In the genomic region with DNA sequence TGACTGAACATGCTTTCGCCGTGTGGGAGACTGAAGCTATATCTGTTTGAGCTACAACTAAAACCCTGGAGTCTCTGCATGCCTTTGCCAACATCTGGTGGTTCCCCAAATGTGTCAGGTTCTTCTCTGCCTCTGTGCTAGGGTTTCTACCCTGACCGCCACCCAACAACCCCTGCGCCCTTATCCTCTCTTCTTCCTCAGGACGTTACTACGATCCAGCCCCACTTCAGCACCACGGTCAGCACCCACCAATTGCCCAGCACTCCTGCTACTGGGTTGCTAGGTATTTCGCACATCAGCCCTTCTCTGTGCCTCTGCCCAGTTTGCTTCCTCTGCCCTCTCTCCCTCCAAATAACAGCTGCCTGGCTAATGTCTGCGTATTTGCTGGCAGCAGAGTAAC, we compare ENCODE assay signal across 10 cellular contexts.
DNase-seq lines count a peak whose midpoint lies in the region; ATAC-seq lines count a peak whose summit lies in the region.
"Had no signal": no experiment of that assay in that cellular context is flagged by ENCODE, and none has a peak within 500 bp of the region (broad histone marks: within the 10 kb centered on the region; RNA-seq: fewer than 3 reads in every experiment).

No MANE protein-coding gene starts in this region.

- in situ Hi-C loops in KBM-7 (cut with MboI; ENCODE audit: low pct_unique_long_range_greater_than_20kb, low sequenced_read_pairs): no loop called here

- DNase-seq in ELF-1 (ENCODE audit: low read depth, low spot score) (peak; percentile 72), KBM-7 (peak; percentile 43), lung microvascular endothelial cell (ENCODE audit: low read depth in 2 of 2) (peak; percentile 53 to 60), NCI-H345 (lab: John Stamatoyannopoulos, UW) (no peak)
- DNase-seq in activated T-helper 2 cell treated with anti-CD3 and anti-CD28 coated beads, Interferon-gamma antibody, Interleukin-2, Interleukin-4, amounts not matched to agents 10 μg/mL and 5 μg/mL and 100 μg/mL, durations not matched to agents 14 hours and 24 hours and 36 hours (ENCODE audit: low spot score): peak; percentile 11
- DNase-seq: NCI-H1694 had no signal

- no peak for ATAC-seq in HG02798 (IDR thresholded peaks at IDR 0.05; ENCODE audit: poor library complexity, unreplicated experiment)
- no peak for ATAC-seq in HG02885 (IDR thresholded peaks at IDR 0.05; ENCODE audit: poor library complexity, unreplicated experiment)
- no peak for ATAC-seq in GM21515 (IDR thresholded peaks at IDR 0.05; ENCODE audit: unreplicated experiment)
- ATAC-seq: activated T-helper 17 cell treated with anti-CD3 and anti-CD28 coated beads, Interleukin-2, amount 50 U/mL, for 72 hours had no signal

- H3K36me3 Mint-ChIP-seq in activated T-helper 2 cell treated with anti-CD3 and anti-CD28 coated beads, Interferon-gamma antibody, Interleukin-2, Interleukin-4, amounts not matched to agents 10 μg/mL and 5 μg/mL and 100 μg/mL, durations not matched to agents 14 hours and 24 hours and 36 hours (ENCODE audit: low read depth): no peaks in the 10 kb centered on the region

- intact Hi-C loops in activated T-helper 2 cell treated with anti-CD3 and anti-CD28 coated beads, Interferon-gamma antibody, Interleukin-2, Interleukin-4, amounts not matched to agents 10 μg/mL and 5 μg/mL and 100 μg/mL, durations not matched to agents 14 hours and 24 hours and 36 hours (cut with micrococcal nuclease): no loop called here

- no peak overlapping the region for H3K27ac Mint-ChIP-seq in activated T-helper 2 cell treated with anti-CD3 and anti-CD28 coated beads, Interferon-gamma antibody, Interleukin-2, Interleukin-4, amounts not matched to agents 10 μg/mL and 5 μg/mL and 100 μg/mL, durations not matched to agents 14 hours and 24 hours and 36 hours
- H3K27ac Mint-ChIP-seq: activated T-helper 17 cell treated with anti-CD3 and anti-CD28 coated beads, Interleukin-2, amount 50 U/mL, for 72 hours had no signal

- no peaks in the 10 kb centered on the region for H3K9me3 Mint-ChIP-seq in activated T-helper 2 cell treated with anti-CD3 and anti-CD28 coated beads, Interferon-gamma antibody, Interleukin-2, Interleukin-4, amounts not matched to agents 10 μg/mL and 5 μg/mL and 100 μg/mL, durations not matched to agents 14 hours and 24 hours and 36 hours
- H3K9me3 Mint-ChIP-seq: activated T-helper 17 cell treated with anti-CD3 and anti-CD28 coated beads, Interleukin-2, amount 50 U/mL, for 72 hours had no signal

- H3K4me1 Mint-ChIP-seq in activated T-helper 2 cell treated with anti-CD3 and anti-CD28 coated beads, Interferon-gamma antibody, Interleukin-2, Interleukin-4, amounts not matched to agents 10 μg/mL and 5 μg/mL and 100 μg/mL, durations not matched to agents 14 hours and 24 hours and 36 hours (ENCODE audit: low read depth): no peaks in the 10 kb centered on the region
- H3K4me1 Mint-ChIP-seq: activated T-helper 17 cell treated with anti-CD3 and anti-CD28 coated beads, Interleukin-2, amount 50 U/mL, for 72 hours had no signal

- H3K27me3 Mint-ChIP-seq in activated T-helper 2 cell treated with anti-CD3 and anti-CD28 coated beads, Interferon-gamma antibody, Interleukin-2, Interleukin-4, amounts not matched to agents 10 μg/mL and 5 μg/mL and 100 μg/mL, durations not matched to agents 14 hours and 24 hours and 36 hours (ENCODE audit: low read depth): no peaks in the 10 kb centered on the region

- H3K4me3 Mint-ChIP-seq in activated T-helper 2 cell treated with anti-CD3 and anti-CD28 coated beads, Interferon-gamma antibody, Interleukin-2, Interleukin-4, amounts not matched to agents 10 μg/mL and 5 μg/mL and 100 μg/mL, durations not matched to agents 14 hours and 24 hours and 36 hours (ENCODE audit: low read depth): no peak overlapping the region
- H3K4me3 Mint-ChIP-seq: activated T-helper 17 cell treated with anti-CD3 and anti-CD28 coated beads, Interleukin-2, amount 50 U/mL, for 72 hours had no signal
